In the genomic region with DNA sequence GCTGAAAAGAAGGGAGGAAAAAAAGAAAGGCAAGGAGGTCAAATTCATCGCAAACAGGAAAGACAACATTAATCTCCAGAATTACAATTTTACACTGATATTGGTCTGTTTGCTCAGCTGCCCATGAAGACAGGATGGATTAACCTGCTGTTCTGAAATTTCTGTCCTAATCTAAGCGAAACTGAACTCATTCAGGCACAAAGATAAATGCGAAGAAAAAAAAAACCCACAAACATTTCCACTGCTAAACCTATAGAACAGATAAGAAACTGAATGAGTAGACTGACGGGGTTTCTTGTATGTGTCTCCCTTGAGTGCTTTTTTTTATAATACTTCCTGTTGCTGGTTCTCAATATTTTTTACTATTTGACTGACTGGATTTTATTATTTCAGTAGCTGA, we compare ENCODE assay signal across 11 cellular contexts.
DNase-seq lines count a peak whose midpoint lies in the region; ATAC-seq and TF ChIP-seq lines count a peak whose summit lies in the region.
"Had no signal": no experiment of that assay in that cellular context is flagged by ENCODE, and none has a peak within 500 bp of the region (broad histone marks: within the 10 kb centered on the region; RNA-seq: fewer than 3 reads in every experiment).

No MANE protein-coding gene starts in this region.

- intact Hi-C loops in testis (cut with DNase I; ENCODE audit: low total_unique reads) = no loop called here

- no peaks in the 10 kb centered on the region for H3K9me3 ChIP-seq in testis
- H3K9me3 ChIP-seq in mesenchymal stem cell (ENCODE audit: control insufficient read depth, low read length) = no peaks in the 10 kb centered on the region

- TF ChIP-seq CTCF in testis (IDR thresholded peaks at IDR 0.05) = no peak

- H3K18ac ChIP-seq in mesenchymal stem cell (ENCODE audit: low read depth in 1 of 2, low read length in 2 of 2) = no peak overlapping the region

- no peak overlapping the region for H3K14ac ChIP-seq in mesenchymal stem cell (ENCODE audit: low read length in 2 of 2)

- no peak overlapping the region for H3K9ac ChIP-seq in mesenchymal stem cell (ENCODE audit: low read length)

- no peak overlapping the region for H3K4ac ChIP-seq in mesenchymal stem cell (ENCODE audit: low read depth in 1 of 2, low read length in 2 of 2)

- H4K91ac ChIP-seq in mesenchymal stem cell (ENCODE audit: low read length) = no peak overlapping the region

- H2BK120ac ChIP-seq in mesenchymal stem cell (ENCODE audit: low read depth, low read length) = no peak overlapping the region

- H2BK5ac ChIP-seq in mesenchymal stem cell (ENCODE audit: low read depth, low read length, poor library complexity, severe bottlenecking) = no peak overlapping the region

- H3K27ac ChIP-seq in testis (no peak overlapping the region), mesenchymal stem cell (ENCODE audit: low read length, poor library complexity, severe bottlenecking) (no peak overlapping the region)
- H3K27ac ChIP-seq: HL-60 had no signal

- WGBS in testis, 2 donors = 57 to 72% methylated on average over 4 of the region's 4 CpGs
- no CpG with 5 or more reads among the region's 4 CpGs for WGBS in mesenchymal stem cell

- H3K79me1 ChIP-seq in mesenchymal stem cell (replicated peaks; ENCODE audit: low read length, poor library complexity, severe bottlenecking) = no peaks in the 10 kb centered on the region

- H2BK12ac ChIP-seq in mesenchymal stem cell (ENCODE audit: low read length in 2 of 2) = no peak overlapping the region

- peak; percentile 25 to 29 for DNase-seq in SHP77 (lab: John Stamatoyannopoulos, UW)
- no peak for DNase-seq in SHP77 treated with DMSO at 0.1 percent for 48 hours (lab: John Stamatoyannopoulos, UW)
- DNase-seq in cerebellar nuclear complex (lab: John Stamatoyannopoulos, UW) = no peak
- no peak for DNase-seq in T-helper 1 cell
- no peak for DNase-seq in testis
- DNase-seq in mesenchymal stem cell = no peak
- DNase-seq: NCI-H1694 had no signal

- no peak overlapping the region for H3K4me2 ChIP-seq in mesenchymal stem cell (ENCODE audit: low read length, poor library complexity, severe bottlenecking)

- no peak overlapping the region for H3K23ac ChIP-seq in mesenchymal stem cell (ENCODE audit: low read length in 2 of 2)

- H3K27me3 ChIP-seq in testis (no peaks in the 10 kb centered on the region), mesenchymal stem cell (ENCODE audit: control insufficient read depth in 1 of 2, insufficient read depth in 1 of 2, low read length in 2 of 2) (no peaks in the 10 kb centered on the region)

- H3K4me3 ChIP-seq in testis = no peak overlapping the region
- no peak overlapping the region for H3K4me3 ChIP-seq in mesenchymal stem cell (ENCODE audit: insufficient read depth in 1 of 2, low read depth in 1 of 2, low read length in 2 of 2)

- no peak for TF ChIP-seq POLR2A in testis (IDR thresholded peaks at IDR 0.05)

- no peak overlapping the region for H4K8ac ChIP-seq in mesenchymal stem cell (ENCODE audit: low read length)

- H3K4me1 ChIP-seq in testis = no peaks in the 10 kb centered on the region
- H3K4me1 ChIP-seq in mesenchymal stem cell (ENCODE audit: control insufficient read depth, insufficient read depth, low read depth, low read length) = no peaks in the 10 kb centered on the region

- H3K36me3 ChIP-seq in testis (ENCODE audit: low read depth, missing control alignments) (no peaks in the 10 kb centered on the region), mesenchymal stem cell (ENCODE audit: control insufficient read depth in 1 of 2, insufficient read depth in 2 of 2, low read depth in 1 of 2, low read length in 2 of 2) (no peaks in the 10 kb centered on the region)

- H2BK15ac ChIP-seq in mesenchymal stem cell (ENCODE audit: low read depth, poor library complexity, severe bottlenecking) = no peak overlapping the region

- no peak overlapping the region for H2AK5ac ChIP-seq in mesenchymal stem cell (ENCODE audit: low read length, severe bottlenecking)

- ATAC-seq in HG02678 (IDR thresholded peaks at IDR 0.05; ENCODE audit: unreplicated experiment) (peak; percentile 98), HG03521 (IDR thresholded peaks at IDR 0.05; ENCODE audit: unreplicated experiment) (peak; percentile 72)
- ATAC-seq: Right ventricle myocardium inferior had no signal

- H2AFZ ChIP-seq in mesenchymal stem cell (ENCODE audit: low read depth, low read length) = no peak overlapping the region

Comparison
In these comparisons a context has a peak if more than half of its experiments do, and no peak if none do; other contexts are left out.
1. DNase-seq: peak in SHP77 (2 of 2); none in SHP77 treated with DMSO at 0.1 percent for 48 hours (single experiment), cerebellar nuclear complex (0 of 2), T-helper 1 cell (0 of 5), testis (single experiment) and mesenchymal stem cell (single experiment).